ENCODE assay signal across 2 cellular contexts in the genomic region with DNA sequence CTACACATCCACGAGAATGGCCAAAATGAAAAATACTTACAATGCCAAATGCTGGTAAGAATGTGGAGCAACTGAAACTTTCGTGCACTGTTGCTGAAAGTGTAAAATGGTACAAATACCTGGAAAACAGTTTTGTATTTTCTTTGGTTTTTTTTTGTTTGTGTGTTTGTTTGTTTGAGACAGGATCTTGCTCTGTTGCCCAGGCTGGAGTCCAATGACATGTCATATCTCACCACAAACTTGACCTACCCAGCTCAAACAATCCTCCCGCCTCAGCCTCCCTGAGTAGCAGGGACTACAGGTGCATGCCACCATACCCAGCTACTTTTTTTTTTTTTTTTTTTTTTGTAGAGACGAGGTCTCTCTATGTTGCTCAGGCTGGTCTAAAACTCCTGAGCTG.
TF ChIP-seq lines count a peak whose summit lies in the region.

No MANE protein-coding gene starts in this region.

TF ChIP-seq in A549, 52 proteins besides CTCF, POLR2A, EP300 and RAD21 (continued from another document):
- TF ChIP-seq, protein P1, sequence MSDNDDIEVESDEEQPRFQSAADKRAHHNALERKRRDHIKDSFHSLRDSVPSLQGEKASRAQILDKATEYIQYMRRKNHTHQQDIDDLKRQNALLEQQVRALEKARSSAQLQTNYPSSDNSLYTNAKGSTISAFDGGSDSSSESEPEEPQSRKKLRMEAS (IDR thresholded peaks at IDR 0.05) = no peak
- TF ChIP-seq NFE2L2 (conservative IDR thresholded peaks at IDR 0.05; ENCODE audit: low read length) = no peak
- TF ChIP-seq, protein P2, sequence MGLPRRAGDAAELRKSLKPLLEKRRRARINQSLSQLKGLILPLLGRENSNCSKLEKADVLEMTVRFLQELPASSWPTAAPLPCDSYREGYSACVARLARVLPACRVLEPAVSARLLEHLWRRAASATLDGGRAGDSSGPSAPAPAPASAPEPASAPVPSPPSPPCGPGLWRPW (IDR thresholded peaks at IDR 0.05) = no peak

TF ChIP-seq in K562, 482 proteins besides CTCF, POLR2A, EP300 and RAD21 (continued from another document and continues in another):
- no peak for TF ChIP-seq RBFOX2 (IDR thresholded peaks at IDR 0.05; ENCODE audit: low read depth, low read length)
- TF ChIP-seq, protein P3, sequence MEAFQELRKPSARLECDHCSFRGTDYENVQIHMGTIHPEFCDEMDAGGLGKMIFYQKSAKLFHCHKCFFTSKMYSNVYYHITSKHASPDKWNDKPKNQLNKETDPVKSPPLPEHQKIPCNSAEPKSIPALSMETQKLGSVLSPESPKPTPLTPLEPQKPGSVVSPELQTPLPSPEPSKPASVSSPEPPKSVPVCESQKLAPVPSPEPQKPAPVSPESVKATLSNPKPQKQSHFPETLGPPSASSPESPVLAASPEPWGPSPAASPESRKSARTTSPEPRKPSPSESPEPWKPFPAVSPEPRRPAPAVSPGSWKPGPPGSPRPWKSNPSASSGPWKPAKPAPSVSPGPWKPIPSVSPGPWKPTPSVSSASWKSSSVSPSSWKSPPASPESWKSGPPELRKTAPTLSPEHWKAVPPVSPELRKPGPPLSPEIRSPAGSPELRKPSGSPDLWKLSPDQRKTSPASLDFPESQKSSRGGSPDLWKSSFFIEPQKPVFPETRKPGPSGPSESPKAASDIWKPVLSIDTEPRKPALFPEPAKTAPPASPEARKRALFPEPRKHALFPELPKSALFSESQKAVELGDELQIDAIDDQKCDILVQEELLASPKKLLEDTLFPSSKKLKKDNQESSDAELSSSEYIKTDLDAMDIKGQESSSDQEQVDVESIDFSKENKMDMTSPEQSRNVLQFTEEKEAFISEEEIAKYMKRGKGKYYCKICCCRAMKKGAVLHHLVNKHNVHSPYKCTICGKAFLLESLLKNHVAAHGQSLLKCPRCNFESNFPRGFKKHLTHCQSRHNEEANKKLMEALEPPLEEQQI (IDR thresholded peaks at IDR 0.05) = 0 out of 2 replicates have a peak, but pooled peaks have one; percentile 8
- TF ChIP-seq, protein P4, sequence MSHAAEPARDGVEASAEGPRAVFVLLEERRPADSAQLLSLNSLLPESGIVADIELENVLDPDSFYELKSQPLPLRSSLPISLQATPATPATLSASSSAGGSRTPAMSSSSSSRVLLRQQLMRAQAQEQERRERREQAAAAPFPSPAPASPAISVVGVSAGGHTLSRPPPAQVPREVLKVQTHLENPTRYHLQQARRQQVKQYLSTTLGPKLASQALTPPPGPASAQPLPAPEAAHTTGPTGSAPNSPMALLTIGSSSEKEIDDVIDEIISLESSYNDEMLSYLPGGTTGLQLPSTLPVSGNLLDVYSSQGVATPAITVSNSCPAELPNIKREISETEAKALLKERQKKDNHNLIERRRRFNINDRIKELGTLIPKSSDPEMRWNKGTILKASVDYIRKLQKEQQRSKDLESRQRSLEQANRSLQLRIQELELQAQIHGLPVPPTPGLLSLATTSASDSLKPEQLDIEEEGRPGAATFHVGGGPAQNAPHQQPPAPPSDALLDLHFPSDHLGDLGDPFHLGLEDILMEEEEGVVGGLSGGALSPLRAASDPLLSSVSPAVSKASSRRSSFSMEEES (CRISPR knock-in tag; IDR thresholded peaks at IDR 0.05) = no peak
- no peak for TF ChIP-seq EWSR1 (IDR thresholded peaks at IDR 0.05; ENCODE audit: borderline replicate concordance, low read depth, partially characterized antibody)
- no peak for TF ChIP-seq NBN (IDR thresholded peaks at IDR 0.05; ENCODE audit: low read depth)
- TF ChIP-seq ZNF778 (CRISPR knock-in tag; IDR thresholded peaks at IDR 0.05) = no peak
- TF ChIP-seq, protein P5, sequence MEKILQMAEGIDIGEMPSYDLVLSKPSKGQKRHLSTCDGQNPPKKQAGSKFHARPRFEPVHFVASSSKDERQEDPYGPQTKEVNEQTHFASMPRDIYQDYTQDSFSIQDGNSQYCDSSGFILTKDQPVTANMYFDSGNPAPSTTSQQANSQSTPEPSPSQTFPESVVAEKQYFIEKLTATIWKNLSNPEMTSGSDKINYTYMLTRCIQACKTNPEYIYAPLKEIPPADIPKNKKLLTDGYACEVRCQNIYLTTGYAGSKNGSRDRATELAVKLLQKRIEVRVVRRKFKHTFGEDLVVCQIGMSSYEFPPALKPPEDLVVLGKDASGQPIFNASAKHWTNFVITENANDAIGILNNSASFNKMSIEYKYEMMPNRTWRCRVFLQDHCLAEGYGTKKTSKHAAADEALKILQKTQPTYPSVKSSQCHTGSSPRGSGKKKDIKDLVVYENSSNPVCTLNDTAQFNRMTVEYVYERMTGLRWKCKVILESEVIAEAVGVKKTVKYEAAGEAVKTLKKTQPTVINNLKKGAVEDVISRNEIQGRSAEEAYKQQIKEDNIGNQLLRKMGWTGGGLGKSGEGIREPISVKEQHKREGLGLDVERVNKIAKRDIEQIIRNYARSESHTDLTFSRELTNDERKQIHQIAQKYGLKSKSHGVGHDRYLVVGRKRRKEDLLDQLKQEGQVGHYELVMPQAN (IDR thresholded peaks at IDR 0.05; ENCODE audit: borderline replicate concordance) = no peak
- TF ChIP-seq, protein P6, sequence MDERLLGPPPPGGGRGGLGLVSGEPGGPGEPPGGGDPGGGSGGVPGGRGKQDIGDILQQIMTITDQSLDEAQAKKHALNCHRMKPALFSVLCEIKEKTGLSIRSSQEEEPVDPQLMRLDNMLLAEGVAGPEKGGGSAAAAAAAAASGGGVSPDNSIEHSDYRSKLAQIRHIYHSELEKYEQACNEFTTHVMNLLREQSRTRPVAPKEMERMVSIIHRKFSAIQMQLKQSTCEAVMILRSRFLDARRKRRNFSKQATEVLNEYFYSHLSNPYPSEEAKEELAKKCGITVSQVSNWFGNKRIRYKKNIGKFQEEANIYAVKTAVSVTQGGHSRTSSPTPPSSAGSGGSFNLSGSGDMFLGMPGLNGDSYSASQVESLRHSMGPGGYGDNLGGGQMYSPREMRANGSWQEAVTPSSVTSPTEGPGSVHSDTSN (CRISPR knock-in tag; IDR thresholded peaks at IDR 0.05; ENCODE audit: low read depth) = no peak
- TF ChIP-seq, protein P6 (tag; conservative IDR thresholded peaks at IDR 0.05; ENCODE audit: low read depth) = no peak
- TF ChIP-seq, protein P7, sequence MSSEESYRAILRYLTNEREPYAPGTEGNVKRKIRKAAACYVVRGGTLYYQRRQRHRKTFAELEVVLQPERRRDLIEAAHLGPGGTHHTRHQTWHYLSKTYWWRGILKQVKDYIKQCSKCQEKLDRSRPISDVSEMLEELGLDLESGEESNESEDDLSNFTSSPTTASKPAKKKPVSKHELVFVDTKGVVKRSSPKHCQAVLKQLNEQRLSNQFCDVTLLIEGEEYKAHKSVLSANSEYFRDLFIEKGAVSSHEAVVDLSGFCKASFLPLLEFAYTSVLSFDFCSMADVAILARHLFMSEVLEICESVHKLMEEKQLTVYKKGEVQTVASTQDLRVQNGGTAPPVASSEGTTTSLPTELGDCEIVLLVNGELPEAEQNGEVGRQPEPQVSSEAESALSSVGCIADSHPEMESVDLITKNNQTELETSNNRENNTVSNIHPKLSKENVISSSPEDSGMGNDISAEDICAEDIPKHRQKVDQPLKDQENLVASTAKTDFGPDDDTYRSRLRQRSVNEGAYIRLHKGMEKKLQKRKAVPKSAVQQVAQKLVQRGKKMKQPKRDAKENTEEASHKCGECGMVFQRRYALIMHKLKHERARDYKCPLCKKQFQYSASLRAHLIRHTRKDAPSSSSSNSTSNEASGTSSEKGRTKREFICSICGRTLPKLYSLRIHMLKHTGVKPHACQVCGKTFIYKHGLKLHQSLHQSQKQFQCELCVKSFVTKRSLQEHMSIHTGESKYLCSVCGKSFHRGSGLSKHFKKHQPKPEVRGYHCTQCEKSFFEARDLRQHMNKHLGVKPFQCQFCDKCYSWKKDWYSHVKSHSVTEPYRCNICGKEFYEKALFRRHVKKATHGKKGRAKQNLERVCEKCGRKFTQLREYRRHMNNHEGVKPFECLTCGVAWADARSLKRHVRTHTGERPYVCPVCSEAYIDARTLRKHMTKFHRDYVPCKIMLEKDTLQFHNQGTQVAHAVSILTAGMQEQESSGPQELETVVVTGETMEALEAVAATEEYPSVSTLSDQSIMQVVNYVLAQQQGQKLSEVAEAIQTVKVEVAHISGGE (CRISPR knock-in tag; IDR thresholded peaks at IDR 0.05) = no peak
- no peak for TF ChIP-seq NFXL1 (CRISPR knock-in tag; IDR thresholded peaks at IDR 0.05)
- TF ChIP-seq L3MBTL2 (IDR thresholded peaks at IDR 0.05) = no peak
- no peak for TF ChIP-seq RFX1 (IDR thresholded peaks at IDR 0.05)
- TF ChIP-seq, protein P8, sequence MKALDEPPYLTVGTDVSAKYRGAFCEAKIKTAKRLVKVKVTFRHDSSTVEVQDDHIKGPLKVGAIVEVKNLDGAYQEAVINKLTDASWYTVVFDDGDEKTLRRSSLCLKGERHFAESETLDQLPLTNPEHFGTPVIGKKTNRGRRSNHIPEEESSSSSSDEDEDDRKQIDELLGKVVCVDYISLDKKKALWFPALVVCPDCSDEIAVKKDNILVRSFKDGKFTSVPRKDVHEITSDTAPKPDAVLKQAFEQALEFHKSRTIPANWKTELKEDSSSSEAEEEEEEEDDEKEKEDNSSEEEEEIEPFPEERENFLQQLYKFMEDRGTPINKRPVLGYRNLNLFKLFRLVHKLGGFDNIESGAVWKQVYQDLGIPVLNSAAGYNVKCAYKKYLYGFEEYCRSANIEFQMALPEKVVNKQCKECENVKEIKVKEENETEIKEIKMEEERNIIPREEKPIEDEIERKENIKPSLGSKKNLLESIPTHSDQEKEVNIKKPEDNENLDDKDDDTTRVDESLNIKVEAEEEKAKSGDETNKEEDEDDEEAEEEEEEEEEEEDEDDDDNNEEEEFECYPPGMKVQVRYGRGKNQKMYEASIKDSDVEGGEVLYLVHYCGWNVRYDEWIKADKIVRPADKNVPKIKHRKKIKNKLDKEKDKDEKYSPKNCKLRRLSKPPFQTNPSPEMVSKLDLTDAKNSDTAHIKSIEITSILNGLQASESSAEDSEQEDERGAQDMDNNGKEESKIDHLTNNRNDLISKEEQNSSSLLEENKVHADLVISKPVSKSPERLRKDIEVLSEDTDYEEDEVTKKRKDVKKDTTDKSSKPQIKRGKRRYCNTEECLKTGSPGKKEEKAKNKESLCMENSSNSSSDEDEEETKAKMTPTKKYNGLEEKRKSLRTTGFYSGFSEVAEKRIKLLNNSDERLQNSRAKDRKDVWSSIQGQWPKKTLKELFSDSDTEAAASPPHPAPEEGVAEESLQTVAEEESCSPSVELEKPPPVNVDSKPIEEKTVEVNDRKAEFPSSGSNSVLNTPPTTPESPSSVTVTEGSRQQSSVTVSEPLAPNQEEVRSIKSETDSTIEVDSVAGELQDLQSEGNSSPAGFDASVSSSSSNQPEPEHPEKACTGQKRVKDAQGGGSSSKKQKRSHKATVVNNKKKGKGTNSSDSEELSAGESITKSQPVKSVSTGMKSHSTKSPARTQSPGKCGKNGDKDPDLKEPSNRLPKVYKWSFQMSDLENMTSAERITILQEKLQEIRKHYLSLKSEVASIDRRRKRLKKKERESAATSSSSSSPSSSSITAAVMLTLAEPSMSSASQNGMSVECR (CRISPR knock-in tag; IDR thresholded peaks at IDR 0.05) = no peak
- TF ChIP-seq HDAC2 (IDR thresholded peaks at IDR 0.05) = no peak
- TF ChIP-seq, protein P9, sequence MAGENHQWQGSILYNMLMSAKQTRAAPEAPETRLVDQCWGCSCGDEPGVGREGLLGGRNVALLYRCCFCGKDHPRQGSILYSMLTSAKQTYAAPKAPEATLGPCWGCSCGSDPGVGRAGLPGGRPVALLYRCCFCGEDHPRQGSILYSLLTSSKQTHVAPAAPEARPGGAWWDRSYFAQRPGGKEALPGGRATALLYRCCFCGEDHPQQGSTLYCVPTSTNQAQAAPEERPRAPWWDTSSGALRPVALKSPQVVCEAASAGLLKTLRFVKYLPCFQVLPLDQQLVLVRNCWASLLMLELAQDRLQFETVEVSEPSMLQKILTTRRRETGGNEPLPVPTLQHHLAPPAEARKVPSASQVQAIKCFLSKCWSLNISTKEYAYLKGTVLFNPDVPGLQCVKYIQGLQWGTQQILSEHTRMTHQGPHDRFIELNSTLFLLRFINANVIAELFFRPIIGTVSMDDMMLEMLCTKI (IDR thresholded peaks at IDR 0.05; ENCODE audit: partially characterized antibody) = no peak
- 0 out of 2 replicates have a peak, but pooled peaks have one; percentile 1 for TF ChIP-seq CC2D1A (IDR thresholded peaks at IDR 0.05)
- TF ChIP-seq KDM1A (IDR thresholded peaks at IDR 0.05) = no peak
- TF ChIP-seq, protein P10, sequence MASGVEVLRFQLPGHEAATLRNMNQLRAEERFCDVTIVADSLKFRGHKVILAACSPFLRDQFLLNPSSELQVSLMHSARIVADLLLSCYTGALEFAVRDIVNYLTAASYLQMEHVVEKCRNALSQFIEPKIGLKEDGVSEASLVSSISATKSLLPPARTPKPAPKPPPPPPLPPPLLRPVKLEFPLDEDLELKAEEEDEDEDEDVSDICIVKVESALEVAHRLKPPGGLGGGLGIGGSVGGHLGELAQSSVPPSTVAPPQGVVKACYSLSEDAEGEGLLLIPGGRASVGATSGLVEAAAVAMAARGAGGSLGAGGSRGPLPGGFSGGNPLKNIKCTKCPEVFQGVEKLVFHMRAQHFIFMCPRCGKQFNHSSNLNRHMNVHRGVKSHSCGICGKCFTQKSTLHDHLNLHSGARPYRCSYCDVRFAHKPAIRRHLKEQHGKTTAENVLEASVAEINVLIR (CRISPR knock-in tag; IDR thresholded peaks at IDR 0.05) = no peak
- TF ChIP-seq, protein P11, sequence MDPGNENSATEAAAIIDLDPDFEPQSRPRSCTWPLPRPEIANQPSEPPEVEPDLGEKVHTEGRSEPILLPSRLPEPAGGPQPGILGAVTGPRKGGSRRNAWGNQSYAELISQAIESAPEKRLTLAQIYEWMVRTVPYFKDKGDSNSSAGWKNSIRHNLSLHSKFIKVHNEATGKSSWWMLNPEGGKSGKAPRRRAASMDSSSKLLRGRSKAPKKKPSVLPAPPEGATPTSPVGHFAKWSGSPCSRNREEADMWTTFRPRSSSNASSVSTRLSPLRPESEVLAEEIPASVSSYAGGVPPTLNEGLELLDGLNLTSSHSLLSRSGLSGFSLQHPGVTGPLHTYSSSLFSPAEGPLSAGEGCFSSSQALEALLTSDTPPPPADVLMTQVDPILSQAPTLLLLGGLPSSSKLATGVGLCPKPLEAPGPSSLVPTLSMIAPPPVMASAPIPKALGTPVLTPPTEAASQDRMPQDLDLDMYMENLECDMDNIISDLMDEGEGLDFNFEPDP (CRISPR knock-in tag; IDR thresholded peaks at IDR 0.05) = no peak
- TF ChIP-seq PHB2 (IDR thresholded peaks at IDR 0.05; ENCODE audit: low read depth) = no peak
- no peak for TF ChIP-seq FUS (optimal IDR thresholded peaks at IDR 0.05; ENCODE audit: low read depth, low read length)
- peak; percentile 93 for TF ChIP-seq ZNF121 (CRISPR knock-in tag; conservative IDR thresholded peaks at IDR 0.05)
- TF ChIP-seq ZNF766 (CRISPR knock-in tag; conservative IDR thresholded peaks at IDR 0.05) = no peak
- TF ChIP-seq, protein P12, sequence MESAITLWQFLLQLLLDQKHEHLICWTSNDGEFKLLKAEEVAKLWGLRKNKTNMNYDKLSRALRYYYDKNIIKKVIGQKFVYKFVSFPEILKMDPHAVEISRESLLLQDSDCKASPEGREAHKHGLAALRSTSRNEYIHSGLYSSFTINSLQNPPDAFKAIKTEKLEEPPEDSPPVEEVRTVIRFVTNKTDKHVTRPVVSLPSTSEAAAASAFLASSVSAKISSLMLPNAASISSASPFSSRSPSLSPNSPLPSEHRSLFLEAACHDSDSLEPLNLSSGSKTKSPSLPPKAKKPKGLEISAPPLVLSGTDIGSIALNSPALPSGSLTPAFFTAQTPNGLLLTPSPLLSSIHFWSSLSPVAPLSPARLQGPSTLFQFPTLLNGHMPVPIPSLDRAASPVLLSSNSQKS (CRISPR knock-in tag; IDR thresholded peaks at IDR 0.05) = no peak
